ENCODE assay signal across 8 cellular contexts in genomic region chr3:14369675-14370669, GRCh38. TPM values are rescaled to one million over a fixed set of nuclear protein-coding genes. Genes with fewer than 3 reads are reported as not detected.
A peak's percentile ranks its signal among the peaks of the same experiment; 100 is the strongest.
DNase-seq lines count a peak whose midpoint lies in the region; ATAC-seq and TF ChIP-seq lines count a peak whose summit lies in the region.
"Had no signal": no experiment of that assay in that cellular context is flagged by ENCODE, and none has a peak within 500 bp of the region (broad histone marks: within the 10 kb centered on the region; RNA-seq: fewer than 3 reads in every experiment).

No MANE protein-coding gene starts in this region.

- H3K27me3 ChIP-seq in H7 (ENCODE audit: control insufficient read depth, insufficient read depth, low read length) (no peaks in the 10 kb centered on the region), psoas muscle (ENCODE audit: insufficient read depth in 3 of 3, low read length in 2 of 3) (no peaks in the 10 kb centered on the region)

- H3K27ac ChIP-seq in psoas muscle = peak overlapping the region; percentile 95

- intact Hi-C loops in psoas muscle (cut with DNase I) = no loop called here

- peaks cover 54% of the 10 kb centered on the region for H3K4me1 ChIP-seq in psoas muscle

- H3K4me3 ChIP-seq in H7 (ENCODE audit: insufficient read depth, low read depth, low read length) (no peak overlapping the region), epithelial cell of proximal tubule (ENCODE audit: low read depth, low read length) (no peak overlapping the region), psoas muscle (no peak overlapping the region)

- ATAC-seq in psoas muscle (peak; percentile 33 to 63 (median 48)), GM19463 (IDR thresholded peaks at IDR 0.05; ENCODE audit: unreplicated experiment) (no peak)
- ATAC-seq: activated CD8-positive, alpha-beta T cell treated with anti-CD3 and anti-CD28 coated beads, Interleukin-2, amount 10 ng/mL, durations not matched to agents 7 days and 5 days had no signal

- DNase-seq in H7 (peak; percentile 90), NCI-H69 (lab: John Stamatoyannopoulos, UW) (peak; percentile 39), epithelial cell of proximal tubule (ENCODE audit: low read depth) (no peak), psoas muscle (peak; percentile 52 to 80), T1000 (lab: John Stamatoyannopoulos, UW) (no peak)
- no peak for DNase-seq in effector CD8-positive, alpha-beta T cell (lab: John Stamatoyannopoulos, UW)
- DNase-seq: activated CD8-positive, alpha-beta T cell treated with anti-CD3 and anti-CD28 coated beads, Interleukin-2, amount 10 ng/mL, durations not matched to agents 7 days and 5 days had no signal

- peak; percentile 53 for TF ChIP-seq CTCF in epithelial cell of proximal tubule (conservative IDR thresholded peaks at IDR 0.05; ENCODE audit: low read depth, low read length)
- TF ChIP-seq CTCF in psoas muscle (IDR thresholded peaks at IDR 0.05) = no peak

- WGBS in psoas muscle, 3 donors = 36 to 51% (median 44%) methylated on average over 15 of the region's 15 CpGs

- no peaks in the 10 kb centered on the region for H3K36me3 ChIP-seq in H7 (replicated peaks; ENCODE audit: control insufficient read depth, insufficient read depth, low read length)
- no peaks in the 10 kb centered on the region for H3K36me3 ChIP-seq in psoas muscle (ENCODE audit: insufficient read depth in 1 of 2, low read depth in 1 of 2)

- H3K9me3 ChIP-seq in psoas muscle = no peaks in the 10 kb centered on the region

RNA-seq across cellular contexts. Expression of gene SLC6A6, which starts 32.4 kb away (rescaled TPM):
- total RNA-seq in H7 (2014; rRNA removed; shearing (Covaris generic)) = 88.8 and 113 TPM in 2 replicates
- total RNA-seq in epithelial cell of proximal tubule (24.2 and 27.9 TPM in 2 replicates), psoas muscle (100 to 1,000 TPM in 1 of 4 donors, 10 to 100 TPM in 3; 10.3 to 104 (median 34.7) TPM)
- polyA plus RNA-seq in psoas muscle = 10 to 100 TPM; 12.6 to 76.1 (median 52.8) TPM

Comparison
In these comparisons a context has a peak if more than half of its experiments do, and no peak if none do; other contexts are left out.
1. DNase-seq: peak in H7 (single experiment), NCI-H69 (single experiment) and psoas muscle (2 of 2); none in epithelial cell of proximal tubule (single experiment), effector CD8-positive, alpha-beta T cell (single experiment) and T1000 (single experiment).